ENCODE assay signal across 17 cellular contexts in the genomic region with DNA sequence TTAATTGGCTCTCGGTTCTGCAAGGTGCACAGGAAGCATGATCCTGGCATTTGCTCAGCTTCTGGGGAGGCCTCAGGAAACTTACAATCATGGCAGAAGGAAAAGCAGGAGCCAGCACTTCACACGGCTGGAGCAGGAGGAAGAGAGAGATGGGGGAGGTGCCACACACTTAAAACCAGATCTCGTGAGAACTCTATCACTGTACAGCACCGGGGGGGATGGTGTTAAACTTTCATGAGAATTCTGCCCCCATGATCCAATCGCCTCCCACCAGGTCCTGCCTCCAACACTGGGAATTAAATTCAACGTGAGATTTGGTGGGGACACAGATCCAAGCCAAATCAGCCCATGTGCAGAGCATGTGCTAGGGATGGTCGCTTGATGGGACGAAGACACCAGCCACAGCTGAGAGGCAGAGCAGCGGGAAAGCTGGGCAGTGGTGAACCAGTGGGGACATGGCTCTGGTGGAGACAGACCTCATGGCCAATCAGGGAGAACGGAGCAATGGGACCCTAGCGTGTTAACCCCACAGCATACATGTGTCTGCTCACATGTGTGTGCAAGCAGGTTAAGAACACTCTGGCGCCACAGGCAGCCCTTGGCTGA. TPM values are rescaled to one million over a fixed set of nuclear protein-coding genes. Genes with fewer than 3 reads are reported as not detected.
DNase-seq lines count a peak whose midpoint lies in the region; ATAC-seq, FAIRE-seq and TF ChIP-seq lines count a peak whose summit lies in the region.
"Had no signal": no experiment of that assay in that cellular context is flagged by ENCODE, and none has a peak within 500 bp of the region (broad histone marks: within the 10 kb centered on the region; RNA-seq: fewer than 3 reads in every experiment).

No MANE protein-coding gene starts in this region.

- no peak overlapping the region for H3K4ac ChIP-seq in H1 (replicated peaks; ENCODE audit: insufficient read length, low read depth, low read length)

- H2BK20ac ChIP-seq in H1 (ENCODE audit: low read length) = 0 out of 2 replicates have a peak overlapping the region, but pooled peaks have one; percentile 3

- peaks cover 4% of the 10 kb centered on the region for H3K79me1 ChIP-seq in H1 (ENCODE audit: low read depth, low read length)

- no peak for TF ChIP-seq EP300 in H1 (IDR thresholded peaks at IDR 0.05; ENCODE audit: borderline replicate concordance in 1 of 2, low read depth in 2 of 2, low read length in 2 of 2)
- TF ChIP-seq EP300 in upper lobe of left lung (IDR thresholded peaks at IDR 0.05) = no peak

- no peaks in the 10 kb centered on the region for H3K9me2 ChIP-seq in Karpas-422 (replicated peaks; ENCODE audit: insufficient read depth, low read length)

- no peak for TF ChIP-seq POLR2A in H1 (IDR thresholded peaks at IDR 0.05; ENCODE audit: control extremely low read depth in 1 of 2, low read depth in 2 of 2, low read length in 2 of 2)
- no peak for TF ChIP-seq POLR2A in upper lobe of left lung (IDR thresholded peaks at IDR 0.05)

- H3K9me3 ChIP-seq in H1 (ENCODE audit: insufficient read depth in 2 of 2, low read depth in 1 of 2, low read length in 1 of 2) (no peaks in the 10 kb centered on the region), Karpas-422 (ENCODE audit: low read length) (no peaks in the 10 kb centered on the region), upper lobe of left lung (no peaks in the 10 kb centered on the region)

- H3K23me2 ChIP-seq in H1 (ENCODE audit: low read depth, low read length) = no peaks in the 10 kb centered on the region

- no peak overlapping the region for H3K23ac ChIP-seq in H1 (ENCODE audit: insufficient read length)

- H2BK15ac ChIP-seq in H1 (ENCODE audit: low read length) = no peak overlapping the region

- H4K20me1 ChIP-seq in H1 (replicated peaks in 1 of 2; ENCODE audit: control insufficient read depth in 1 of 2, insufficient read depth in 2 of 2, low read length in 2 of 2) = peaks cover 9 to 21% of the 10 kb centered on the region in 2 experiments
- H4K20me1 ChIP-seq in Karpas-422 (ENCODE audit: insufficient read depth, low read depth, low read length) = 0 out of 2 replicates have a peak, but pooled peaks cover 3% of the 10 kb centered on the region

- H3K9me3 Mint-ChIP-seq in activated T-cell treated with anti-CD3 and anti-CD28 coated beads, Interleukin-2, amount 50 U/mL, for 72 hours = no peaks in the 10 kb centered on the region
- H3K9me3 Mint-ChIP-seq in activated T-cell treated with anti-CD3 and anti-CD28 coated beads, Interleukin-2, amount 50 U/mL, for 24 hours = no peaks in the 10 kb centered on the region
- no peaks in the 10 kb centered on the region for H3K9me3 Mint-ChIP-seq in stimulated activated effector memory CD8-positive, alpha-beta T cell treated with anti-CD3 and anti-CD28 coated beads, Interleukin-12 subunit alpha, Interleukin-12 subunit beta, amount 100 ng/mL, for 72 hours

- H2BK5ac ChIP-seq in H1 (ENCODE audit: low read depth, low read length) = no peak overlapping the region

- TF ChIP-seq CTCF in H1 (IDR thresholded peaks at IDR 0.05; ENCODE audit: control extremely low read depth in 1 of 3, insufficient read depth in 1 of 3, low read depth in 1 of 3, low read length in 3 of 3) = no peak
- TF ChIP-seq CTCF in upper lobe of left lung (IDR thresholded peaks at IDR 0.05) = no peak

- no peaks in the 10 kb centered on the region for H3K36me3 Mint-ChIP-seq in activated T-cell treated with anti-CD3 and anti-CD28 coated beads, Interleukin-2, amount 50 U/mL, for 72 hours (ENCODE audit: insufficient read depth in 2 of 2)
- H3K36me3 Mint-ChIP-seq in activated T-cell treated with anti-CD3 and anti-CD28 coated beads, Interleukin-2, amount 50 U/mL, for 24 hours (ENCODE audit: low read depth) = peaks cover 23% of the 10 kb centered on the region
- H3K36me3 Mint-ChIP-seq in stimulated activated effector memory CD8-positive, alpha-beta T cell treated with anti-CD3 and anti-CD28 coated beads, Interleukin-12 subunit alpha, Interleukin-12 subunit beta, amount 100 ng/mL, for 72 hours = peaks cover 7% of the 10 kb centered on the region

- no peak overlapping the region for H4K5ac ChIP-seq in H1 (ENCODE audit: insufficient read length, low read depth, low read length)

- H2BK12ac ChIP-seq in H1 (ENCODE audit: low read depth, low read length) = no peak overlapping the region

- WGBS in H1 (ENCODE audit: extremely low coverage in 1 of 2, insufficient coverage in 1 of 2, insufficient read length in 1 of 2, insufficient replicate concordance in 2 of 2, low coverage in 1 of 2, low lambda C conversion rate in 2 of 2, missing lambda C conversion rate in 1 of 2), 2 experiments = 75% methylated on average over 12 of the region's 12 CpGs; no CpG with 5 or more reads in 1 of the 2 experiments
- 86 to 88% methylated on average over 12 of the region's 12 CpGs for WGBS in upper lobe of left lung, 2 donors

- no peak for ATAC-seq in activated T-cell treated with anti-CD3 and anti-CD28 coated beads, Interleukin-2, amount 50 U/mL, for 72 hours (replicated peaks in 1 of 2)
- ATAC-seq in stimulated activated effector memory CD8-positive, alpha-beta T cell treated with anti-CD3 and anti-CD28 coated beads, Interleukin-12 subunit alpha, Interleukin-12 subunit beta, amount 100 ng/mL, for 72 hours = no peak
- no peak for ATAC-seq in upper lobe of left lung (ENCODE audit: low FRiP score in 2 of 2)

- H4K91ac ChIP-seq in H1 (replicated peaks; ENCODE audit: insufficient read length, low read length) = no peak overlapping the region

- H2AFZ ChIP-seq in H1 (ENCODE audit: low read length) (no peak overlapping the region), Karpas-422 (ENCODE audit: low read length) (no peak overlapping the region)
- H2AFZ ChIP-seq: PC-9 had no signal

- H3K27me3 ChIP-seq in H1 (replicated peaks in 1 of 4; ENCODE audit: control insufficient read depth in 3 of 4, extremely low read depth in 1 of 4, insufficient read depth in 3 of 4, low read length in 3 of 4) (no peaks in the 10 kb centered on the region), Karpas-422 (ENCODE audit: low read length) (no peaks in the 10 kb centered on the region), upper lobe of left lung (no peaks in the 10 kb centered on the region)

- peak overlapping the region; percentile 36; the same call in 1 of the 2 replicates for H4K8ac ChIP-seq in H1 (ENCODE audit: extremely low read depth, insufficient read depth, low read length)

- H3K27ac ChIP-seq in H1 (ENCODE audit: low read depth, low read length) (no peak overlapping the region), Karpas-422 (ENCODE audit: low read length) (no peak overlapping the region; the same call in 1 of the 2 replicates), upper lobe of left lung (no peak overlapping the region)
- H3K27ac ChIP-seq: 22Rv1, KMS-11, PC-9 had no signal

- H3K56ac ChIP-seq in H1 (replicated peaks; ENCODE audit: insufficient read length, low read depth, low read length) = no peak overlapping the region

- H3K36me3 ChIP-seq in H1 (ENCODE audit: control insufficient read depth in 2 of 4, insufficient read depth in 4 of 4, low read length in 3 of 4) (no peaks in the 10 kb centered on the region), Karpas-422 (ENCODE audit: insufficient read depth, low read length) (no peaks in the 10 kb centered on the region), upper lobe of left lung (peaks cover 0 to 10% (median 5%) of the 10 kb centered on the region in 4 donors)

- no peak overlapping the region for H3K14ac ChIP-seq in H1 (ENCODE audit: insufficient read length)

- POLR2A ChIA-PET in HEK293T (lab: Yijun Ruan, JAX) (no interaction called here), H1 (lab: Charles Lee; ENCODE audit: partially characterized antibody) (no interaction called here)

- peaks cover 29% of the 10 kb centered on the region for H3K4me1 Mint-ChIP-seq in activated T-cell treated with anti-CD3 and anti-CD28 coated beads, Interleukin-2, amount 50 U/mL, for 72 hours (ENCODE audit: low read depth)
- peaks cover 35% of the 10 kb centered on the region for H3K4me1 Mint-ChIP-seq in activated T-cell treated with anti-CD3 and anti-CD28 coated beads, Interleukin-2, amount 50 U/mL, for 24 hours (ENCODE audit: low read depth)
- peaks cover 50% of the 10 kb centered on the region for H3K4me1 Mint-ChIP-seq in stimulated activated effector memory CD8-positive, alpha-beta T cell treated with anti-CD3 and anti-CD28 coated beads, Interleukin-12 subunit alpha, Interleukin-12 subunit beta, amount 100 ng/mL, for 72 hours

- no peak overlapping the region for H3K18ac ChIP-seq in H1 (ENCODE audit: extremely low read depth, low read length)

- peak overlapping the region; percentile 82; the same call in 1 of the 2 replicates for H2AK5ac ChIP-seq in H1 (ENCODE audit: low read depth, low read length)

- no peak overlapping the region for H2BK120ac ChIP-seq in H1 (replicated peaks; ENCODE audit: low read depth, low read length)

- H3K4me2 ChIP-seq in H1 (ENCODE audit: insufficient read depth in 1 of 2, low read depth in 2 of 2, low read length in 2 of 2) (no peak overlapping the region), Karpas-422 (ENCODE audit: low read depth, low read length, poor library complexity, severe bottlenecking) (no peak overlapping the region)
- H3K4me2 ChIP-seq: KMS-11, PC-9 had no signal

- no peak for FAIRE-seq in H1 (lab: Jason Lieb, UNC)

- no peaks in the 10 kb centered on the region for H3K79me2 ChIP-seq in H1 (ENCODE audit: control insufficient read depth in 1 of 2, insufficient read depth in 2 of 2, low read length in 2 of 2)
- H3K79me2 ChIP-seq in Karpas-422 (ENCODE audit: low read length) = peaks cover 72% of the 10 kb centered on the region

- H3K27me3 Mint-ChIP-seq in activated T-cell treated with anti-CD3 and anti-CD28 coated beads, Interleukin-2, amount 50 U/mL, for 72 hours (ENCODE audit: low read depth) = no peaks in the 10 kb centered on the region
- H3K27me3 Mint-ChIP-seq in activated T-cell treated with anti-CD3 and anti-CD28 coated beads, Interleukin-2, amount 50 U/mL, for 24 hours = no peaks in the 10 kb centered on the region

- H3K9ac ChIP-seq in H1 (replicated peaks in 1 of 4; ENCODE audit: extremely low read depth in 1 of 4, low read depth in 3 of 4, low read length in 3 of 4) (no peak overlapping the region), Karpas-422 (ENCODE audit: low read length) (no peak overlapping the region)
- H3K9ac ChIP-seq: KMS-11 had no signal

- no peak for TF ChIP-seq RAD21 in H1 (IDR thresholded peaks at IDR 0.05 in 1 of 2, conservative IDR thresholded peaks at IDR 0.05 in 1 of 2; ENCODE audit: low read depth in 2 of 2, low read length in 2 of 2)

- H3K4me3 ChIP-seq in H1 (ENCODE audit: extremely low read depth in 1 of 4, insufficient read depth in 2 of 4, low read depth in 3 of 4, low read length in 4 of 4) (no peak overlapping the region), Karpas-422 (ENCODE audit: low read length) (no peak overlapping the region), upper lobe of left lung (no peak overlapping the region)
- H3K4me3 ChIP-seq: PC-9 had no signal

- no peak for DNase-seq in activated T-cell treated with anti-CD3 and anti-CD28 coated beads, Interleukin-2, amount 50 U/mL, for 72 hours
- DNase-seq in activated T-cell treated with anti-CD3 and anti-CD28 coated beads, Interleukin-2, amount 50 U/mL, for 24 hours = no peak
- no peak for DNase-seq in HEK293T (ENCODE audit: extremely low spot score)
- no peak for DNase-seq in H1 (ENCODE audit: low read depth in 1 of 2, low spot score in 2 of 2)
- no peak for DNase-seq in stimulated activated effector memory CD8-positive, alpha-beta T cell treated with anti-CD3 and anti-CD28 coated beads, Interleukin-12 subunit alpha, Interleukin-12 subunit beta, amount 100 ng/mL, for 72 hours (ENCODE audit: low spot score in 2 of 2)
- no peak for DNase-seq in Karpas-422
- DNase-seq in SIG-M5 treated with dmso at 0.1 percent for 504 hours (lab: John Stamatoyannopoulos, UW; ENCODE audit: unreplicated experiment) = no peak
- DNase-seq in upper lobe of left lung = no peak
- DNase-seq: DMS79 treated with DMSO at 0.1 percent for 48 hours, H7, NCI-H1048, NCI-H1436 treated with DMSO at 0.1 percent for 48 hours, NCI-H2081, NCI-H510A treated with DMSO at 0.1 percent for 48 hours, PC-9 had no signal

- H3K4me1 ChIP-seq in H1 (replicated peaks in 1 of 4; ENCODE audit: control insufficient read depth in 3 of 4, insufficient read depth in 4 of 4, low read length in 3 of 4) (peaks cover 0 to under 1% (median 0%) of the 10 kb centered on the region in 4 experiments; a peak in 1 of 7 replicates), Karpas-422 (ENCODE audit: low read length) (peaks cover 56% of the 10 kb centered on the region), upper lobe of left lung (peaks cover 12 to 36% (median 19%) of the 10 kb centered on the region in 4 donors)

- CTCF ChIA-PET in HEK293T (lab: Yijun Ruan, JAX) = no interaction called here
- CTCF ChIA-PET in H1 (lab: Charles Lee; ENCODE audit: partially characterized antibody) = interaction anchor here (0.6 to 8.6 kb wide), 13 partner anchors 11 to 79 kb away, joined by 3 to 54 read pairs (median 4); no protein-coding TSS in a partner anchor

- no peak overlapping the region for H3K4me3 Mint-ChIP-seq in activated T-cell treated with anti-CD3 and anti-CD28 coated beads, Interleukin-2, amount 50 U/mL, for 72 hours
- H3K4me3 Mint-ChIP-seq in activated T-cell treated with anti-CD3 and anti-CD28 coated beads, Interleukin-2, amount 50 U/mL, for 24 hours = no peak overlapping the region
- H3K4me3 Mint-ChIP-seq in stimulated activated effector memory CD8-positive, alpha-beta T cell treated with anti-CD3 and anti-CD28 coated beads, Interleukin-12 subunit alpha, Interleukin-12 subunit beta, amount 100 ng/mL, for 72 hours = no peak overlapping the region

- H3K27ac Mint-ChIP-seq in activated T-cell treated with anti-CD3 and anti-CD28 coated beads, Interleukin-2, amount 50 U/mL, for 72 hours = peak overlapping the region; percentile 8
- H3K27ac Mint-ChIP-seq in activated T-cell treated with anti-CD3 and anti-CD28 coated beads, Interleukin-2, amount 50 U/mL, for 24 hours = no peak overlapping the region
- H3K27ac Mint-ChIP-seq in stimulated activated effector memory CD8-positive, alpha-beta T cell treated with anti-CD3 and anti-CD28 coated beads, Interleukin-12 subunit alpha, Interleukin-12 subunit beta, amount 100 ng/mL, for 72 hours = peak overlapping the region; percentile 76

RNA-seq across cellular contexts. Expression of gene TANGO2, which starts 6.2 kb away (rescaled TPM):
- 10 to 100 TPM; 35.5 to 43.0 TPM for total RNA-seq in activated T-cell treated with anti-CD3 and anti-CD28 coated beads, Interleukin-2, amount 50 U/mL, for 72 hours
- total RNA-seq in H1 (2021; fragmentation: NEBNext Ultra II Directional; extraction: Animal tissue kit (Norgen Biotek cat#: 25700)) = 10.1 and 13.6 TPM in 2 replicates
- 18.2 and 18.4 TPM in 2 replicates for polyA plus RNA-seq in H1 (2011; rRNA removed)
- polyA plus RNA-seq in H1 (2011; cell fraction: cytosol; rRNA removed) = 18.8 TPM
- polyA plus RNA-seq in H1 (2011; cell fraction: nucleus; rRNA removed) = 19.5 TPM
- 7.8 to 13.8 TPM (median 12.6 TPM) in 4 replicates for polyA plus RNA-seq in H1 (2012, experiment 1 of 2)
- polyA plus RNA-seq in H1 (2012, experiment 2 of 2) = 11.7 TPM
- 5.2 TPM for polyA plus RNA-seq in H1 (2013, experiment 1 of 2)
- polyA plus RNA-seq in H1 (2013, experiment 2 of 2) = 5.0 TPM
- 32.1 and 36.1 TPM in 2 replicates for polyA minus RNA-seq in H1 (2011; rRNA and poly(A)+ RNA removed)
- 7.8 TPM for polyA minus RNA-seq in H1 (2011; cell fraction: cytosol; rRNA and poly(A)+ RNA removed)
- polyA minus RNA-seq in H1 (2011; cell fraction: nucleus; rRNA and poly(A)+ RNA removed) = 11.9 TPM
- total RNA-seq in Karpas-422 (2014; rRNA removed; shearing (Covaris generic); ENCODE audit: low replicate concordance) = 36.8 and 39.0 TPM in 2 replicates
- total RNA-seq in upper lobe of left lung = 10 to 100 TPM; 33.9 to 94.3 (median 55.0) TPM

RNA-seq across cellular contexts. Expression of gene ARVCF, which starts 10.5 kb away (rescaled TPM):
- 1 to 10 TPM; 1.7 to 5.5 TPM for total RNA-seq in activated T-cell treated with anti-CD3 and anti-CD28 coated beads, Interleukin-2, amount 50 U/mL, for 72 hours
- total RNA-seq in H1 (2021; fragmentation: NEBNext Ultra II Directional; extraction: Animal tissue kit (Norgen Biotek cat#: 25700)) = 43.2 and 49.6 TPM in 2 replicates
- polyA plus RNA-seq in H1 (2011; rRNA removed) = 31.0 and 68.3 TPM in 2 replicates
- 68.4 TPM for polyA plus RNA-seq in H1 (2011; cell fraction: cytosol; rRNA removed)
- polyA plus RNA-seq in H1 (2011; cell fraction: nucleus; rRNA removed) = 444 TPM
- polyA plus RNA-seq in H1 (2012, experiment 1 of 2) = 37.9 to 61.7 TPM (median 55.2 TPM) in 4 replicates
- 25.1 TPM for polyA plus RNA-seq in H1 (2012, experiment 2 of 2)
- polyA plus RNA-seq in H1 (2013, experiment 1 of 2) = 23.2 TPM
- polyA plus RNA-seq in H1 (2013, experiment 2 of 2) = 21.9 TPM
- polyA minus RNA-seq in H1 (2011; rRNA and poly(A)+ RNA removed) = 18.4 and 21.2 TPM in 2 replicates
- polyA minus RNA-seq in H1 (2011; cell fraction: cytosol; rRNA and poly(A)+ RNA removed) = 28.8 TPM
- polyA minus RNA-seq in H1 (2011; cell fraction: nucleus; rRNA and poly(A)+ RNA removed) = 88.4 TPM
- total RNA-seq in Karpas-422 (2014; rRNA removed; shearing (Covaris generic); ENCODE audit: low replicate concordance) = 4.3 and 13.7 TPM in 2 replicates
- total RNA-seq in upper lobe of left lung = 10 to 100 TPM; 18.5 to 54.5 (median 22.8) TPM

RNA-seq across cellular contexts. Expression of gene DGCR8, which starts 52.9 kb away (rescaled TPM):
- total RNA-seq in activated T-cell treated with anti-CD3 and anti-CD28 coated beads, Interleukin-2, amount 50 U/mL, for 72 hours = 10 to 100 TPM; 44.2 to 46.6 TPM
- total RNA-seq in H1 (2021; fragmentation: NEBNext Ultra II Directional; extraction: Animal tissue kit (Norgen Biotek cat#: 25700)) = 42.3 and 43.7 TPM in 2 replicates
- 23.7 and 42.5 TPM in 2 replicates for polyA plus RNA-seq in H1 (2011; rRNA removed)
- polyA plus RNA-seq in H1 (2011; cell fraction: cytosol; rRNA removed) = 36.9 TPM
- polyA plus RNA-seq in H1 (2011; cell fraction: nucleus; rRNA removed) = 172 TPM
- 33.0 to 43.7 TPM (median 38.6 TPM) in 4 replicates for polyA plus RNA-seq in H1 (2012, experiment 1 of 2)
- polyA plus RNA-seq in H1 (2012, experiment 2 of 2) = 12.7 TPM
- polyA plus RNA-seq in H1 (2013, experiment 1 of 2) = 26.6 TPM
- polyA plus RNA-seq in H1 (2013, experiment 2 of 2) = 22.8 TPM
- polyA minus RNA-seq in H1 (2011; rRNA and poly(A)+ RNA removed) = 31.8 and 33.0 TPM in 2 replicates
- polyA minus RNA-seq in H1 (2011; cell fraction: cytosol; rRNA and poly(A)+ RNA removed) = 26.9 TPM
- 60.0 TPM for polyA minus RNA-seq in H1 (2011; cell fraction: nucleus; rRNA and poly(A)+ RNA removed)
- total RNA-seq in Karpas-422 (2014; rRNA removed; shearing (Covaris generic); ENCODE audit: low replicate concordance) = 16.4 and 26.6 TPM in 2 replicates
- total RNA-seq in upper lobe of left lung = 10 to 100 TPM; 27.7 to 95.3 (median 33.1) TPM
